Comparison of ENCODE assay signal across 8 cellular contexts in genomic region chr6:73694711-73695411, GRCh38. TPM values are rescaled to one million over a fixed set of nuclear protein-coding genes. Genes with fewer than 3 reads are reported as not detected.
DNase-seq lines count a peak whose midpoint lies in the region; ATAC-seq and TF ChIP-seq lines count a peak whose summit lies in the region.

No MANE protein-coding gene starts in this region.

- H3K4me2 ChIP-seq in H9 (ENCODE audit: insufficient read depth, insufficient read length, low read length): no peak overlapping the region
- peak overlapping the region; percentile 91 for H3K4me2 ChIP-seq in skeletal muscle satellite cell (ENCODE audit: low read length)

- H3K4me1 Mint-ChIP-seq in H9 (peaks cover 31 to 34% of the 10 kb centered on the region in 2 experiments), WTC11 (peaks cover 37% of the 10 kb centered on the region)

- no peak overlapping the region for H2BK5ac ChIP-seq in H9 (ENCODE audit: insufficient read length, low read length)

- H2BK20ac ChIP-seq in H9 (ENCODE audit: low read depth, low read length, poor library complexity, severe bottlenecking): no peak overlapping the region

- H3K27me3 Mint-ChIP-seq in H9 (ENCODE audit: low read depth): peaks cover 18% of the 10 kb centered on the region
- peaks cover 13% of the 10 kb centered on the region for H3K27me3 Mint-ChIP-seq in WTC11 (ENCODE audit: low read depth)

- no peak overlapping the region for H2AFZ ChIP-seq in H9 (ENCODE audit: low read length)

- H3K27me3 ChIP-seq in H9 (ENCODE audit: insufficient read depth, low read length) (no peaks in the 10 kb centered on the region), gastroesophageal sphincter (no peaks in the 10 kb centered on the region), skeletal muscle satellite cell (ENCODE audit: control insufficient read depth, insufficient read depth, low read length) (no peaks in the 10 kb centered on the region)

- H2AK5ac ChIP-seq in H9 (ENCODE audit: insufficient read length, low read length): no peak overlapping the region

- intact Hi-C loops in left colon (cut with DNase I, micrococcal nuclease): no loop called here

- no peak overlapping the region for H3K56ac ChIP-seq in H9 (ENCODE audit: insufficient read length, low read depth, low read length)

- H3K79me2 ChIP-seq in H9 (ENCODE audit: insufficient read depth, low read length): no peaks in the 10 kb centered on the region

- H3K4ac ChIP-seq in H9 (ENCODE audit: low read depth, low read length): no peak overlapping the region

- H3K79me1 ChIP-seq in H9 (ENCODE audit: insufficient read depth, low read depth, low read length, poor library complexity, severe bottlenecking): no peaks in the 10 kb centered on the region

- H4K91ac ChIP-seq in H9 (ENCODE audit: insufficient read length, low read depth, low read length): no peak overlapping the region

- no peak overlapping the region for H3K9ac ChIP-seq in H9 (ENCODE audit: extremely low read depth, insufficient read length, low read length)
- H3K9ac ChIP-seq in skeletal muscle satellite cell (ENCODE audit: low read depth, low read length): peak overlapping the region; percentile 93

- no peaks in the 10 kb centered on the region for H3K23me2 ChIP-seq in H9 (ENCODE audit: insufficient read length, low read depth, low read length, poor library complexity, severe bottlenecking)

- H3K4me3 Mint-ChIP-seq in H9: peak overlapping the region; percentile 79 to 83
- peak overlapping the region; percentile 74 for H3K4me3 Mint-ChIP-seq in WTC11

- DNase-seq in H9 (no peak), WTC11 (ENCODE audit: low spot score) (no peak), amniotic stem cell (lab: John Stamatoyannopoulos, UW) (no peak), left colon (no peak)

- POLR2A ChIA-PET in WTC11 (lab: Charles Lee): no interaction called here

- TF ChIP-seq EP300 in gastroesophageal sphincter (IDR thresholded peaks at IDR 0.05): no peak

- H3K4me1 ChIP-seq in H9 (ENCODE audit: insufficient read depth, low read length) (no peaks in the 10 kb centered on the region), gastroesophageal sphincter (peaks cover 0 to 31% (median 5%) of the 10 kb centered on the region in 3 donors), skeletal muscle satellite cell (ENCODE audit: control insufficient read depth, insufficient read depth, low read length) (peaks cover 41% of the 10 kb centered on the region)

- TF ChIP-seq POLR2A in gastroesophageal sphincter (IDR thresholded peaks at IDR 0.05): no peak

- no peak for TF ChIP-seq CTCF in H9 (conservative IDR thresholded peaks at IDR 0.05)
- no peak for TF ChIP-seq CTCF in WTC11 (IDR thresholded peaks at IDR 0.05)
- no peak for TF ChIP-seq CTCF in gastroesophageal sphincter (IDR thresholded peaks at IDR 0.05)

- peaks cover 5 to 9% of the 10 kb centered on the region in 2 experiments; a peak in 4 of 5 replicates for H3K9me3 Mint-ChIP-seq in H9
- H3K9me3 Mint-ChIP-seq in WTC11: peaks cover 11% of the 10 kb centered on the region

- H3K27ac Mint-ChIP-seq in H9 (no peak overlapping the region), WTC11 (no peak overlapping the region)

- no CpG with 5 or more reads among the region's 5 CpGs for whole genome bisulfite sequencing in H9 (ENCODE audit: extremely low coverage, insufficient read length, low lambda C conversion rate)
- WGBS in gastroesophageal sphincter (ENCODE audit: low coverage in 1 of 2), 2 donors: 40 to 45% methylated on average over 2 to 4 of the region's 5 CpGs

- peaks cover 3 to 10% (median 4%) of the 10 kb centered on the region in 3 experiments; a peak in 5 of 7 replicates for H3K36me3 Mint-ChIP-seq in H9 (ENCODE audit: insufficient read depth in 1 of 3, low read depth in 3 of 3)
- peaks cover 10% of the 10 kb centered on the region; the same call in 1 of the 2 replicates for H3K36me3 Mint-ChIP-seq in WTC11

- CTCF ChIA-PET in WTC11 (lab: Charles Lee): interaction anchor here (2.1 kb wide), 1 partner anchor 38 kb away, joined by 4 read pairs; no protein-coding TSS in a partner anchor

- no peak for ATAC-seq in WTC11
- no peak for ATAC-seq in gastroesophageal sphincter
- no peak for ATAC-seq in left colon
- no peak for ATAC-seq in HG03139 (IDR thresholded peaks at IDR 0.05; ENCODE audit: unreplicated experiment)
- ATAC-seq in HG03354 (IDR thresholded peaks at IDR 0.05; ENCODE audit: poor library complexity, severe bottlenecking, unreplicated experiment): no peak

- peak overlapping the region; percentile 73 to 84 for H3K4me3 ChIP-seq in gastroesophageal sphincter
- peak overlapping the region; percentile 74 for H3K4me3 ChIP-seq in skeletal muscle satellite cell (ENCODE audit: low read length)

- no peak overlapping the region for H3K18ac ChIP-seq in H9 (ENCODE audit: insufficient read length, low read depth, low read length)

- H2BK15ac ChIP-seq in H9 (ENCODE audit: low read depth, low read length): no peak overlapping the region

- no peak overlapping the region for H2BK120ac ChIP-seq in H9 (ENCODE audit: low read depth, low read length, poor library complexity, severe bottlenecking)

- H3K27ac ChIP-seq in H9 (ENCODE audit: insufficient read length, low read depth, low read length) (no peak overlapping the region), gastroesophageal sphincter (peak overlapping the region; percentile 12 to 89 (median 83))

- H3T11ph ChIP-seq in H9 (ENCODE audit: low read length): no peak overlapping the region

- H4K20me1 ChIP-seq in H9 (ENCODE audit: control insufficient read depth, insufficient read depth, insufficient read length): no peaks in the 10 kb centered on the region

- H3K23ac ChIP-seq in H9 (ENCODE audit: insufficient read length, low read depth, low read length): no peak overlapping the region

- H3K9me3 ChIP-seq in H9 (ENCODE audit: control insufficient read depth, low read depth, low read length) (no peaks in the 10 kb centered on the region), gastroesophageal sphincter (no peaks in the 10 kb centered on the region), skeletal muscle satellite cell (replicated peaks; ENCODE audit: low read length) (no peaks in the 10 kb centered on the region)

- H4K5ac ChIP-seq in H9 (ENCODE audit: insufficient read length, low read depth, low read length): no peak overlapping the region

- H4K8ac ChIP-seq in H9 (replicated peaks; ENCODE audit: insufficient read length, low read depth, low read length): peak overlapping the region; percentile 11

- H3K36me3 ChIP-seq in gastroesophageal sphincter (no peaks in the 10 kb centered on the region), skeletal muscle satellite cell (ENCODE audit: insufficient read depth, low read length) (no peaks in the 10 kb centered on the region)

- H2BK12ac ChIP-seq in H9 (ENCODE audit: insufficient read length, low read depth, low read length): no peak overlapping the region

- H3K14ac ChIP-seq in H9 (ENCODE audit: insufficient read depth, low read length): no peak overlapping the region

TF ChIP-seq in WTC11, 78 proteins besides CTCF, POLR2A, EP300 and RAD21 (continues in another document):
- TF ChIP-seq USF2 (CRISPR knock-in tag; IDR thresholded peaks at IDR 0.05) (no peak), SMAD4 (CRISPR knock-in tag; IDR thresholded peaks at IDR 0.05) (no peak), ARID4B (CRISPR knock-in tag; IDR thresholded peaks at IDR 0.05; ENCODE audit: borderline replicate concordance) (no peak), NFATC4 (CRISPR knock-in tag; IDR thresholded peaks at IDR 0.05) (no peak)

RNA-seq across cellular contexts. Expression of gene CD109, which starts 1.1 kb away (rescaled TPM):
- total RNA-seq in H9 (2021) (3.2 and 3.3 TPM in 2 replicates), WTC11 (2021) (3.5 to 4.5 TPM (median 4.0 TPM) in 3 replicates), gastroesophageal sphincter (10 to 100 TPM in 3 of 4 donors, 1 to 10 TPM in 1; 7.9 to 27.0 (median 19.8) TPM), left colon (1 to 10 TPM; 2.2 to 4.3 TPM)
- 47.8 and 48.9 TPM in 2 replicates for total RNA-seq in skeletal muscle satellite cell (2012; rRNA removed)

RNA-seq across cellular contexts. Expression of gene SLC17A5, which starts 41.1 kb away (rescaled TPM):
- total RNA-seq in H9 (2021) (8.3 and 8.9 TPM in 2 replicates), WTC11 (2021) (8.6 to 9.3 TPM (median 8.9 TPM) in 3 replicates), gastroesophageal sphincter (10 to 100 TPM; 11.2 to 18.9 (median 14.6) TPM), left colon (10 to 100 TPM; 39.3 to 48.3 TPM)
- total RNA-seq in skeletal muscle satellite cell (2012; rRNA removed): 20.8 and 26.9 TPM in 2 replicates
